24 cellular contexts compared by ENCODE assay signal in genomic region chr18:36655074-36655473, GRCh38.
DNase-seq lines count a peak whose midpoint lies in the region; ATAC-seq, FAIRE-seq and TF ChIP-seq lines count a peak whose summit lies in the region.
"Had no signal": no experiment of that assay in that cellular context is flagged by ENCODE, and none has a peak within 500 bp of the region (broad histone marks: within the 10 kb centered on the region; RNA-seq: fewer than 3 reads in every experiment).

No MANE protein-coding gene starts in this region.

- H3K36me3 ChIP-seq in heart left ventricle (peaks cover 0 to 23% (median 0%) of the 10 kb centered on the region in 9 donors), heart right ventricle (peaks cover 0 to 20% (median 0%) of the 10 kb centered on the region in 9 donors)
- H3K36me3 ChIP-seq: HAP-1, SJCRH30 had no signal

- no peak overlapping the region for H3K4me3 ChIP-seq in heart left ventricle
- H3K4me3 ChIP-seq in heart right ventricle, result no peak overlapping the region
- H3K4me3 ChIP-seq: GM23338, HAP-1, SJCRH30 had no signal

- peaks cover 0 to 19% (median 2%) of the 10 kb centered on the region in 12 donors for H3K4me1 ChIP-seq in heart left ventricle
- H3K4me1 ChIP-seq in heart right ventricle, result peaks cover 0 to 26% (median 7%) of the 10 kb centered on the region in 9 donors
- H3K4me1 ChIP-seq: HAP-1, SJCRH30 had no signal

- no peak for TF ChIP-seq CTCF in heart left ventricle (IDR thresholded peaks at IDR 0.05)
- no peak for TF ChIP-seq CTCF in heart right ventricle (IDR thresholded peaks at IDR 0.05)

- H3K27ac ChIP-seq in heart left ventricle (peak overlapping the region in 6 of 12 donors; percentile 4 to 66 (median 63)), heart right ventricle (peak overlapping the region in 5 of 10 donors; percentile 33 to 70 (median 66))
- H3K27ac ChIP-seq: SJCRH30 had no signal

- DNase-seq in heart left ventricle (no peak), cardiac septum (ENCODE audit: low spot score) (no peak), heart right ventricle (no peak), myocyte (ENCODE audit: low read depth) (peak; percentile 28), islet precursor cell (no peak), GM12892 (ENCODE audit: insufficient read length) (no peak)
- DNase-seq: DMS153, DND-41, HFFc6, Karpas-422, NCI-H1105, NCI-H1436 treated with DMSO at 0.1 percent for 48 hours, NCI-H1930, NCI-H2107, NCI-H446, NCI-H524 treated with DMSO at 0.1 percent for 48 hours, NCI-H774, SJCRH30 had no signal

- no peak for FAIRE-seq in GM12892 (lab: Jason Lieb, UNC)
- FAIRE-seq: HepG2 had no signal

- 32 to 40% (median 33%) methylated on average over 6 of the region's 6 CpGs for WGBS in heart left ventricle, 4 donors
- 24 to 40% methylated on average over 6 of the region's 6 CpGs for WGBS in heart right ventricle, 2 donors

- TF ChIP-seq POLR2A in heart left ventricle (IDR thresholded peaks at IDR 0.05), result no peak
- TF ChIP-seq POLR2A in GM12892 (IDR thresholded peaks at IDR 0.05; ENCODE audit: low read depth, low read length), result no peak

- H3K27me3 ChIP-seq in heart left ventricle (no peaks in the 10 kb centered on the region), heart right ventricle (no peaks in the 10 kb centered on the region)
- H3K27me3 ChIP-seq: SJCRH30 had no signal

- ATAC-seq in heart left ventricle (peak; percentile 43 to 77 (median 63)), heart right ventricle (peak in 7 of 8 donors; percentile 35 to 85 (median 68)), HG02885 (IDR thresholded peaks at IDR 0.05; ENCODE audit: poor library complexity, unreplicated experiment) (no peak), HG03108 (IDR thresholded peaks at IDR 0.05; ENCODE audit: unreplicated experiment) (no peak)
- ATAC-seq: GM23338, HepG2, SK-N-SH treated with all-trans-retinoic acid at 6 μM for 48 hours had no signal

- intact Hi-C loops in heart left ventricle (cut with DNase I), result loop anchor here in 1 of 10 donors (5.0 kb wide), 1 partner anchor 73 kb away; no protein-coding TSS in a partner anchor
- intact Hi-C loops in cardiac septum (cut with DNase I), result no loop called here
- intact Hi-C loops in heart right ventricle (cut with DNase I), result loop anchor here in 1 of 10 donors (10.0 kb wide), 1 partner anchor 70 kb away; no protein-coding TSS in a partner anchor

- H3K9me3 ChIP-seq in heart left ventricle (no peaks in the 10 kb centered on the region), heart right ventricle (no peaks in the 10 kb centered on the region)
- H3K9me3 ChIP-seq: HAP-1, SJCRH30 had no signal

Comparison
In these comparisons a context has a peak if more than half of its experiments do, and no peak if none do; other contexts are left out.
1. ATAC-seq: peak in heart left ventricle (4 of 4) and heart right ventricle (7 of 8); none in HG02885 (single experiment) and HG03108 (single experiment).